ENCODE assay signal across 24 cellular contexts in genomic region chr9:3200331-3200774, GRCh38.
A peak's percentile ranks its signal among the peaks of the same experiment; 100 is the strongest.
DNase-seq lines count a peak whose midpoint lies in the region; ATAC-seq, FAIRE-seq and TF ChIP-seq lines count a peak whose summit lies in the region.
"Had no signal": no experiment of that assay in that cellular context is flagged by ENCODE, and none has a peak within 500 bp of the region (broad histone marks: within the 10 kb centered on the region; RNA-seq: fewer than 3 reads in every experiment).

No MANE protein-coding gene starts in this region.

- peaks cover 3% of the 10 kb centered on the region for H3K4me1 ChIP-seq in astrocyte (ENCODE audit: insufficient read depth, low read length)
- H3K4me1 ChIP-seq: adrenal gland had no signal

- no peak overlapping the region for H2AFZ ChIP-seq in astrocyte (ENCODE audit: low read depth, low read length)

- H3K36me3 Mint-ChIP-seq in astrocyte (ENCODE audit: low read depth, unreplicated experiment), result no peaks in the 10 kb centered on the region
- H3K36me3 Mint-ChIP-seq: mesothelial cell of epicardium; stimulated activated memory B cell treated with anti-CD40 and anti-IgM and Interleukin-4, amounts not matched to agents 10 μg/mL and 1 μg/mL and 100 μg/mL, for 72 hours had no signal

- TF ChIP-seq CTCF in AG09309 (IDR thresholded peaks at IDR 0.05; ENCODE audit: control insufficient read depth, insufficient read depth, low read depth, low read length, missing control alignments) (no peak), HFF-Myc (IDR thresholded peaks at IDR 0.05; ENCODE audit: low read depth, low read length, missing control alignments) (no peak), astrocyte (IDR thresholded peaks at IDR 0.05; ENCODE audit: insufficient read depth, low read depth, low read length) (no peak), fibroblast of villous mesenchyme (IDR thresholded peaks at IDR 0.05; ENCODE audit: insufficient read depth, low read depth, low read length) (no peak)

- H3K27me3 Mint-ChIP-seq in astrocyte (ENCODE audit: low read depth, unreplicated experiment), result no peaks in the 10 kb centered on the region

- H3K9ac ChIP-seq in astrocyte (ENCODE audit: low read length), result no peak overlapping the region

- peak overlapping the region; percentile 54 for H3K27ac ChIP-seq in astrocyte (ENCODE audit: low read depth, low read length)
- H3K27ac ChIP-seq: adrenal gland, VCaP had no signal

- no peaks in the 10 kb centered on the region for H3K79me2 ChIP-seq in astrocyte (ENCODE audit: insufficient read depth, low read length)

- H3K9me3 Mint-ChIP-seq in astrocyte (ENCODE audit: unreplicated experiment), result peaks cover 2% of the 10 kb centered on the region
- H3K9me3 Mint-ChIP-seq: activated CD4-positive, alpha-beta T cell treated with anti-CD3 and anti-CD28 coated beads, Interleukin-2, amount 10 ng/mL, durations not matched to agents 7 days and 5 days; nephron had no signal

- H3K36me3 ChIP-seq in astrocyte (ENCODE audit: insufficient read depth, low read length), result no peaks in the 10 kb centered on the region
- H3K36me3 ChIP-seq: adrenal gland had no signal

- peak overlapping the region; percentile 64 for H3K4me2 ChIP-seq in astrocyte (ENCODE audit: low read length)

- H4K20me1 ChIP-seq in astrocyte (ENCODE audit: insufficient read depth, low read length), result no peaks in the 10 kb centered on the region

- peaks cover 23% of the 10 kb centered on the region for H3K4me1 Mint-ChIP-seq in astrocyte (ENCODE audit: low read depth, unreplicated experiment)
- H3K4me1 Mint-ChIP-seq: activated CD4-positive, alpha-beta T cell treated with anti-CD3 and anti-CD28 coated beads, Interleukin-2, amount 10 ng/mL, durations not matched to agents 7 days and 5 days; mesothelial cell of epicardium; nephron; stimulated activated memory B cell treated with anti-CD40 and anti-IgM and Interleukin-4, amounts not matched to agents 10 μg/mL and 1 μg/mL and 100 μg/mL, for 72 hours had no signal

- no peaks in the 10 kb centered on the region for H3K27me3 ChIP-seq in astrocyte (ENCODE audit: insufficient read depth, low read length)

- FAIRE-seq in astrocyte (lab: Jason Lieb, UNC), result no peak

- ATAC-seq in GM19035 (IDR thresholded peaks at IDR 0.05; ENCODE audit: unreplicated experiment), result no peak
- ATAC-seq in HG02763 (IDR thresholded peaks at IDR 0.05; ENCODE audit: unreplicated experiment), result no peak
- ATAC-seq: stimulated activated memory B cell treated with anti-CD40 and anti-IgM and Interleukin-4, amounts not matched to agents 10 μg/mL and 1 μg/mL and 100 μg/mL, for 72 hours had no signal

- H3K9me3 ChIP-seq in astrocyte (ENCODE audit: insufficient read depth, low read depth, low read length), result no peaks in the 10 kb centered on the region
- H3K9me3 ChIP-seq: adrenal gland had no signal

- H3K27ac Mint-ChIP-seq in astrocyte (ENCODE audit: unreplicated experiment), result peak overlapping the region; percentile 67
- H3K27ac Mint-ChIP-seq: activated CD4-positive, alpha-beta T cell treated with anti-CD3 and anti-CD28 coated beads, Interleukin-2, amount 10 ng/mL, durations not matched to agents 7 days and 5 days; mesothelial cell of epicardium; nephron; stimulated activated memory B cell treated with anti-CD40 and anti-IgM and Interleukin-4, amounts not matched to agents 10 μg/mL and 1 μg/mL and 100 μg/mL, for 72 hours had no signal

- no peak overlapping the region for H3K4me3 ChIP-seq in AG09309 (ENCODE audit: control insufficient read depth, low read depth, low read length)
- H3K4me3 ChIP-seq in HFF-Myc (replicated peaks; ENCODE audit: low read depth, low read length), result no peak overlapping the region
- H3K4me3 ChIP-seq in astrocyte (ENCODE audit: insufficient read depth, low read depth, low read length), result no peak overlapping the region
- H3K4me3 ChIP-seq in fibroblast of villous mesenchyme (ENCODE audit: low read depth, low read length), result no peak overlapping the region
- H3K4me3 ChIP-seq: adrenal gland had no signal

- peak; percentile 51 for DNase-seq in AG09309 (ENCODE audit: low read depth)
- peak; percentile 93 for DNase-seq in HFF-Myc (ENCODE audit: extremely low read depth, low read depth)
- peak; percentile 37 for DNase-seq in astrocyte (ENCODE audit: low read depth)
- peak; percentile 29 for DNase-seq in fibroblast of villous mesenchyme (ENCODE audit: low read depth)
- no peak for DNase-seq in foreskin melanocyte
- no peak for DNase-seq in NOMO-1 treated with DMSO at 0.1 percent for 48 hours (lab: John Stamatoyannopoulos, UW; ENCODE audit: unreplicated experiment)
- DNase-seq: activated CD4-positive, alpha-beta T cell treated with anti-CD3 and anti-CD28 coated beads, Interleukin-2, amount 10 ng/mL, durations not matched to agents 7 days and 5 days; activated CD8-positive, alpha-beta memory T cell treated with anti-CD3 and anti-CD28 coated beads, Interleukin-2, amount 50 U/mL, for 4 hours; activated effector memory CD4-positive, alpha-beta T cell treated with Interleukin-2 at 50 U/mL for 16 hours; adrenal gland; central memory CD4-positive, alpha-beta T cell; KBM-7; MV-4-11; NCI-H1694 treated with DMSO at 0.1 percent for 48 hours; NCI-H774; OCI-M1; SHP77 treated with DMSO at 0.1 percent for 48 hours; stimulated activated CD4-positive, alpha-beta T cell treated with anti-CD3 and anti-CD28 coated beads, Interleukin-1b, Interleukin-23, amount 100 ng/mL, for 48 hours had no signal

- no peak overlapping the region for H3K4me3 Mint-ChIP-seq in astrocyte (ENCODE audit: unreplicated experiment)
- H3K4me3 Mint-ChIP-seq: activated CD4-positive, alpha-beta T cell treated with anti-CD3 and anti-CD28 coated beads, Interleukin-2, amount 10 ng/mL, durations not matched to agents 7 days and 5 days; mesothelial cell of epicardium; nephron; stimulated activated memory B cell treated with anti-CD40 and anti-IgM and Interleukin-4, amounts not matched to agents 10 μg/mL and 1 μg/mL and 100 μg/mL, for 72 hours had no signal

Comparison
In these comparisons a context has a peak if more than half of its experiments do, and no peak if none do; other contexts are left out.
1. DNase-seq: peak in AG09309 (single experiment), HFF-Myc (single experiment), astrocyte (single experiment) and fibroblast of villous mesenchyme (single experiment); none in foreskin melanocyte (single experiment) and NOMO-1 treated with DMSO at 0.1 percent for 48 hours (single experiment).